14 cellular contexts compared by ENCODE assay signal in the genomic region with DNA sequence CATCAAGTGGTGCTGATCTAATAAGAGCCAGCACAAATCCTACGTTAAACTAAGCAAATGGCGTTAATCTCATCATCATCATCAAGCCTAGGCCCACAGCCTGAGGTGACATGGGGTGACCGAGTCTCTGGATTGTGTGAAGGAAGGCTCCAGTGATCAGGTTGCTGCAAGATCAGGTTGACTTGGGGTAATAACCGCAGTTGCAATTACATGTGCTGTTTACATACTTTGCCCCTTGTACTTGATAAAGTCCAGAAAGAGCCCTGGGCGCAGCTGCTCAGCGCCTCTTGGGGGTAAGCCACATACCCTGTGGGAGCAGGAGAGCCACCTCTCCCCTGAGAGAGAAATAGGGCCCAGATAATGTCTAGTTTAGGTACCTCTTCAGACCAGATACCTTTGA.
"Had no signal": no experiment of that assay in that cellular context is flagged by ENCODE, and none has a peak within 500 bp of the region (broad histone marks: within the 10 kb centered on the region; RNA-seq: fewer than 3 reads in every experiment).

No MANE protein-coding gene starts in this region.

- H3K4me3 ChIP-seq: heart left ventricle, right atrium auricular region, spleen, suprapubic skin, vagina had no signal

- H3K36me3 ChIP-seq: heart left ventricle, right atrium auricular region, spleen, suprapubic skin, vagina had no signal

- H3K9me3 ChIP-seq: heart left ventricle, right atrium auricular region, spleen, suprapubic skin, vagina had no signal

- H3K4me1 ChIP-seq: spleen had no signal

- H3K27ac ChIP-seq: right atrium auricular region, spleen, vagina had no signal

- DNase-seq: activated CD4-positive, alpha-beta memory T cell treated with anti-CD3 and anti-CD28 coated beads, Interleukin-2, amount 10 ng/mL, durations not matched to agents 7 days and 5 days; activated gamma-delta T cell treated with Interleukin-2 at 50 U/mL for 16 hours; activated naive CD8-positive, alpha-beta T cell treated with anti-CD3 and anti-CD28 coated beads for 36 hours; activated T-cell treated with anti-CD3 and anti-CD28 coated beads, Interleukin-2, amount 50 U/mL, for 72 hours; dermis blood vessel endothelial cell; foreskin fibroblast; heart left ventricle; left ventricle myocardium superior; spleen; stimulated activated naive CD4-positive, alpha-beta T cell treated with Interleukin-2 at 50 U/mL for 16 hours; SW 1271 had no signal

- ATAC-seq: activated T-cell treated with anti-CD3 and anti-CD28 coated beads, Interleukin-2, amount 50 U/mL, for 72 hours; heart left ventricle; left ventricle myocardium superior had no signal

- H3K27me3 ChIP-seq: right atrium auricular region, suprapubic skin, vagina had no signal
